15 cellular contexts compared by ENCODE assay signal in genomic region chr3:155619118-155619915, GRCh38.
A peak's percentile ranks its signal among the peaks of the same experiment; 100 is the strongest.
DNase-seq lines count a peak whose midpoint lies in the region; ATAC-seq, FAIRE-seq and TF ChIP-seq lines count a peak whose summit lies in the region.
"Had no signal": no experiment of that assay in that cellular context is flagged by ENCODE, and none has a peak within 500 bp of the region (broad histone marks: within the 10 kb centered on the region; RNA-seq: fewer than 3 reads in every experiment).

No MANE protein-coding gene starts in this region.

- H3K23me2 ChIP-seq in H9 (ENCODE audit: insufficient read length, low read depth, low read length, poor library complexity, severe bottlenecking) = no peaks in the 10 kb centered on the region

- no peaks in the 10 kb centered on the region for H3K79me1 ChIP-seq in H9 (ENCODE audit: insufficient read depth, low read depth, low read length, poor library complexity, severe bottlenecking)

- H3K56ac ChIP-seq in H9 (ENCODE audit: insufficient read length, low read depth, low read length) = no peak overlapping the region

- DNase-seq in H9 (peak; percentile 61), endodermal cell (peak; percentile 72), left colon (no peak), breast epithelium (ENCODE audit: low spot score in 2 of 2) (no peak), coronary artery (ENCODE audit: low spot score) (no peak), urothelium cell line (ENCODE audit: low spot score) (no peak)
- DNase-seq: BE2C; CD4-positive, alpha-beta memory T cell; NCI-H2171; NCI-H510A; SHP77 had no signal

- no peak for FAIRE-seq in urothelium cell line (lab: Jason Lieb, UNC)
- FAIRE-seq: RCC 7860 had no signal

- H2AFZ ChIP-seq in H9 (ENCODE audit: low read length) = no peak overlapping the region

- TF ChIP-seq CTCF in H9 (conservative IDR thresholded peaks at IDR 0.05) (no peak), endodermal cell (conservative IDR thresholded peaks at IDR 0.05) (no peak), breast epithelium (IDR thresholded peaks at IDR 0.05) (no peak), coronary artery (IDR thresholded peaks at IDR 0.05) (no peak)

- peak; percentile 56 for ATAC-seq in left colon
- no peak for ATAC-seq in HG03439 (IDR thresholded peaks at IDR 0.05; ENCODE audit: unreplicated experiment)

- H3K23ac ChIP-seq in H9 (ENCODE audit: insufficient read length, low read depth, low read length) = no peak overlapping the region

- H3K27ac Mint-ChIP-seq in H9 (peak overlapping the region; percentile 62 to 94 (median 84)), endodermal cell (peak overlapping the region; percentile 78)
- H3K27ac Mint-ChIP-seq: CD4-positive, alpha-beta memory T cell; T-helper 2 cell treated with Interferon-gamma antibody and Interleukin-4, amounts not matched to agents 5 μg/mL and 100 μg/mL, for 36 hours had no signal

- no peak overlapping the region for H2AK5ac ChIP-seq in H9 (ENCODE audit: insufficient read length, low read length)

- H2BK12ac ChIP-seq in H9 (ENCODE audit: insufficient read length, low read depth, low read length) = no peak overlapping the region

- no peak overlapping the region for H2BK15ac ChIP-seq in H9 (ENCODE audit: low read depth, low read length)

- H3K27ac ChIP-seq in H9 (ENCODE audit: insufficient read length, low read depth, low read length) (no peak overlapping the region), HUES64 (ENCODE audit: low read depth, low read length) (peak overlapping the region; percentile 88), endodermal cell (ENCODE audit: low read depth, low read length) (peak overlapping the region; percentile 36), breast epithelium (no peak overlapping the region), coronary artery (no peak overlapping the region)

- H3K36me3 ChIP-seq in HUES64 (ENCODE audit: insufficient read depth, low read length) = peaks cover 5% of the 10 kb centered on the region; the same call in 1 of the 2 replicates
- H3K36me3 ChIP-seq in endodermal cell (ENCODE audit: control insufficient read depth, insufficient read depth, low read length) = no peaks in the 10 kb centered on the region
- no peaks in the 10 kb centered on the region for H3K36me3 ChIP-seq in breast epithelium
- H3K36me3 ChIP-seq: BE2C had no signal

- H3K79me2 ChIP-seq in H9 (ENCODE audit: insufficient read depth, low read length) = no peaks in the 10 kb centered on the region

- peak overlapping the region; percentile 1 for H3K4me2 ChIP-seq in H9 (ENCODE audit: insufficient read depth, insufficient read length, low read length)

- H3K4me3 ChIP-seq in HUES64 (ENCODE audit: low read length) = no peak overlapping the region
- H3K4me3 ChIP-seq in endodermal cell (ENCODE audit: low read length) = peak overlapping the region; percentile 46
- no peak overlapping the region for H3K4me3 ChIP-seq in breast epithelium
- H3K4me3 ChIP-seq in coronary artery = no peak overlapping the region

- no peak for TF ChIP-seq POLR2A in breast epithelium (IDR thresholded peaks at IDR 0.05)

- H4K91ac ChIP-seq in H9 (ENCODE audit: insufficient read length, low read depth, low read length) = no peak overlapping the region

- H3K9ac ChIP-seq in H9 (ENCODE audit: extremely low read depth, insufficient read length, low read length) (no peak overlapping the region), HUES64 (ENCODE audit: low read depth, low read length) (peak overlapping the region; percentile 26; the same call in 1 of the 2 replicates), endodermal cell (ENCODE audit: extremely low read depth, low read length, poor library complexity, severe bottlenecking) (no peak overlapping the region)

- no peaks in the 10 kb centered on the region for H3K27me3 ChIP-seq in H9 (ENCODE audit: insufficient read depth, low read length)
- no peaks in the 10 kb centered on the region for H3K27me3 ChIP-seq in HUES64 (ENCODE audit: insufficient read depth, low read length)
- H3K27me3 ChIP-seq in endodermal cell (ENCODE audit: control insufficient read depth, insufficient read depth, low read length, poor library complexity, severe bottlenecking) = no peaks in the 10 kb centered on the region
- no peaks in the 10 kb centered on the region for H3K27me3 ChIP-seq in breast epithelium
- H3K27me3 ChIP-seq: BE2C had no signal

- no peak overlapping the region for H3K4ac ChIP-seq in H9 (ENCODE audit: low read depth, low read length)

- H3K14ac ChIP-seq in H9 (ENCODE audit: insufficient read depth, low read length) = no peak overlapping the region

- H4K20me1 ChIP-seq in H9 (ENCODE audit: control insufficient read depth, insufficient read depth, insufficient read length) = no peaks in the 10 kb centered on the region

- peaks cover 32 to 33% of the 10 kb centered on the region in 2 experiments for H3K9me3 Mint-ChIP-seq in H9
- peaks cover 34% of the 10 kb centered on the region for H3K9me3 Mint-ChIP-seq in endodermal cell

- peaks cover 7% of the 10 kb centered on the region; the same call in 1 of the 2 replicates for H3K4me1 ChIP-seq in H9 (ENCODE audit: insufficient read depth, low read length)
- H3K4me1 ChIP-seq in HUES64 (ENCODE audit: insufficient read depth, low read length) = peaks cover 27% of the 10 kb centered on the region
- peaks cover 3% of the 10 kb centered on the region for H3K4me1 ChIP-seq in endodermal cell (ENCODE audit: control insufficient read depth, insufficient read depth, low read length)
- no peaks in the 10 kb centered on the region for H3K4me1 ChIP-seq in breast epithelium
- H3K4me1 ChIP-seq: BE2C had no signal

- H3K36me3 Mint-ChIP-seq in H9 (ENCODE audit: insufficient read depth in 1 of 3, low read depth in 3 of 3) (peaks cover 29 to 37% (median 31%) of the 10 kb centered on the region in 3 experiments), endodermal cell (ENCODE audit: low read depth) (peaks cover 16% of the 10 kb centered on the region)
- H3K36me3 Mint-ChIP-seq: CD4-positive, alpha-beta memory T cell had no signal

- intact Hi-C loops in left colon (cut with DNase I, micrococcal nuclease) = no loop called here
- intact Hi-C loops in breast epithelium (cut with DNase I; ENCODE audit: low total_unique reads) = no loop called here

- H3K27me3 Mint-ChIP-seq in H9 (ENCODE audit: low read depth) = no peaks in the 10 kb centered on the region
- peaks cover 1% of the 10 kb centered on the region for H3K27me3 Mint-ChIP-seq in endodermal cell (ENCODE audit: insufficient read depth)

- no peak overlapping the region for H2BK120ac ChIP-seq in H9 (ENCODE audit: low read depth, low read length, poor library complexity, severe bottlenecking)

- no peak overlapping the region for H2BK20ac ChIP-seq in H9 (ENCODE audit: low read depth, low read length, poor library complexity, severe bottlenecking)

- no peak overlapping the region for H3T11ph ChIP-seq in H9 (ENCODE audit: low read length)

- H3K4me3 Mint-ChIP-seq in H9 = no peak overlapping the region; a peak in 1 of 5 replicates
- no peak overlapping the region for H3K4me3 Mint-ChIP-seq in endodermal cell
- H3K4me3 Mint-ChIP-seq: CD4-positive, alpha-beta memory T cell; T-helper 2 cell treated with Interferon-gamma antibody and Interleukin-4, amounts not matched to agents 5 μg/mL and 100 μg/mL, for 36 hours had no signal

- H3K4me1 Mint-ChIP-seq in H9 (peaks cover 53 to 61% of the 10 kb centered on the region in 2 experiments), endodermal cell (peaks cover 39% of the 10 kb centered on the region)
- H3K4me1 Mint-ChIP-seq: CD4-positive, alpha-beta memory T cell had no signal

- H4K8ac ChIP-seq in H9 (replicated peaks; ENCODE audit: insufficient read length, low read depth, low read length) = no peak overlapping the region

- H2BK5ac ChIP-seq in H9 (ENCODE audit: insufficient read length, low read length) = no peak overlapping the region

- peaks cover 5% of the 10 kb centered on the region for H3K9me3 ChIP-seq in H9 (ENCODE audit: control insufficient read depth, low read depth, low read length)
- peaks cover 39% of the 10 kb centered on the region for H3K9me3 ChIP-seq in HUES64 (ENCODE audit: insufficient read depth, low read depth, low read length)
- peaks cover 46% of the 10 kb centered on the region for H3K9me3 ChIP-seq in endodermal cell (ENCODE audit: control insufficient read depth, low read length)
- H3K9me3 ChIP-seq in breast epithelium = peaks cover 0 to 35% of the 10 kb centered on the region in 2 donors
- H3K9me3 ChIP-seq: BE2C had no signal

- H3K18ac ChIP-seq in H9 (ENCODE audit: insufficient read length, low read depth, low read length) = no peak overlapping the region

- H4K5ac ChIP-seq in H9 (ENCODE audit: insufficient read length, low read depth, low read length) = no peak overlapping the region

Comparison
In these comparisons a context has a peak if more than half of its experiments do, and no peak if none do; other contexts are left out.
1. DNase-seq: peak in H9 (single experiment) and endodermal cell (single experiment); none in left colon (0 of 2), breast epithelium (0 of 2), coronary artery (single experiment) and urothelium cell line (single experiment).
2. H3K27ac ChIP-seq: peak in HUES64 (single experiment) and endodermal cell (single experiment); none in H9 (single experiment), breast epithelium (0 of 2) and coronary artery (0 of 2).